8 cellular contexts compared by ENCODE assay signal in the genomic region with DNA sequence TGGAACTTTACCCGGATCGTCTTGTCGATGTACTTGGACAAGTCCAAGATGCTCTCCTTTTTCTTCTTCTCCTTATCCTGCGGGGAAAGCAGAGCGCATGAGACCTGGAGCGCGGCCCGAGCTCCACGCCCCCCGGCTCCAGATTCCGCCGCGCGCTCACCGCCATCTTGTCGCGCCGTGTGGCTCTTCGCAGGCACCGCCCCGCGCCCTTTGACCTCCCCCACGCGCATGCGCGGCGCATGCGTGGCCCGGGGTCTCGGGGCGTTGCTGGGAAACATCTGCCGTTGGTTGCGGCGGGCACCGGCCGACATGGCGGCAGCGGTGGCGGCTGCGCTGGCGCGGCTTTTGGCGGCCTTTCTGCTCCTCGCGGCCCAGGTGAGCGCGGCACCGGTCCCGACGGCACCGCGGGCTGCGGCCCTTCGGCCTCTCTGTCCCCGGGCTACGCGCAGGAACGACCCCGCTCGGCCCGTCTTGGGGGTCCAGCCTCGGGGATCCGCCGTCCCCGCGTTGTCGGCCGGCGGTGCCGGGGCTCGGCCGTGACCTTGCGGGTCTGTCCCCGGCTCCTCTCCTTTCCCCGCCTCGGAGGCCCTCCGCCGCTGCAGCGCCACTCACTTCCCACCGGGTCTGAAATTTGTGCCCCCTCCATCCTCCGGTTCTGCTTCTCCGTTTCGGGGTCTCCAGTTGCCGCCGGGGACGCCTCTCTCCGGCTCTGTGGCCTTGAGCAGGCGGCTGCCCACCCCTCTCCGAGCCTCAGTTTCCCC. TPM values are rescaled to one million over a fixed set of nuclear protein-coding genes. Genes with fewer than 3 reads are reported as not detected.
DNase-seq lines count a peak whose midpoint lies in the region; ATAC-seq and TF ChIP-seq lines count a peak whose summit lies in the region.

A gene (minus strand): TSS at position 186 of the 761 bp plus-strand sequence. CDS start 20 bp downstream, at position 166.
A gene with protein sequence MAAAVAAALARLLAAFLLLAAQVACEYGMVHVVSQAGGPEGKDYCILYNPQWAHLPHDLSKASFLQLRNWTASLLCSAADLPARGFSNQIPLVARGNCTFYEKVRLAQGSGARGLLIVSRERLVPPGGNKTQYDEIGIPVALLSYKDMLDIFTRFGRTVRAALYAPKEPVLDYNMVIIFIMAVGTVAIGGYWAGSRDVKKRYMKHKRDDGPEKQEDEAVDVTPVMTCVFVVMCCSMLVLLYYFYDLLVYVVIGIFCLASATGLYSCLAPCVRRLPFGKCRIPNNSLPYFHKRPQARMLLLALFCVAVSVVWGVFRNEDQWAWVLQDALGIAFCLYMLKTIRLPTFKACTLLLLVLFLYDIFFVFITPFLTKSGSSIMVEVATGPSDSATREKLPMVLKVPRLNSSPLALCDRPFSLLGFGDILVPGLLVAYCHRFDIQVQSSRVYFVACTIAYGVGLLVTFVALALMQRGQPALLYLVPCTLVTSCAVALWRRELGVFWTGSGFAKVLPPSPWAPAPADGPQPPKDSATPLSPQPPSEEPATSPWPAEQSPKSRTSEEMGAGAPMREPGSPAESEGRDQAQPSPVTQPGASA (plus strand): TSS at position 284 of the 761 bp plus-strand sequence. CDS start 26 bp downstream, at position 310.

- peak within 1 kb of the TSS; percentile 81 for H2AFZ ChIP-seq in osteoblast (ENCODE audit: low read length)

- H3K27ac Mint-ChIP-seq in activated naive CD4-positive, alpha-beta T cell treated with anti-CD3 and anti-CD28 coated beads, Interleukin-2, amount 50 U/mL, for 72 hours, result peak within 1 kb of the TSS; percentile 90 to 99

- H3K27ac ChIP-seq in osteoblast (ENCODE audit: low read depth, low read length) (peak within 1 kb of the TSS; percentile 83), temporal lobe (ENCODE audit: low read depth, low read length) (peak within 1 kb of the TSS; percentile 61)

- H3K9me3 Mint-ChIP-seq in activated naive CD4-positive, alpha-beta T cell treated with anti-CD3 and anti-CD28 coated beads, Interleukin-2, amount 50 U/mL, for 72 hours, result no peaks in the 10 kb centered on the region

- peaks cover 12% of the 10 kb centered on the region for H3K36me3 ChIP-seq in H7 (replicated peaks; ENCODE audit: control insufficient read depth, insufficient read depth, low read length)
- H3K36me3 ChIP-seq in osteoblast (ENCODE audit: insufficient read depth, low read length), result peaks cover 11% of the 10 kb centered on the region

- no peaks in the 10 kb centered on the region for H3K9me3 ChIP-seq in osteoblast (ENCODE audit: low read depth, low read length)

- peak; percentile 77 for DNase-seq in DMS79 treated with DMSO at 0.1 percent for 48 hours (lab: John Stamatoyannopoulos, UW)
- DNase-seq in H7, result peak; percentile 100
- DNase-seq in NAMALWA (ENCODE audit: low spot score), result peak; percentile 95
- peak; percentile 80 for DNase-seq in SKM-1 treated with dmso at 0.1 percent for 144 hours (lab: John Stamatoyannopoulos, UW; ENCODE audit: unreplicated experiment)
- DNase-seq in activated naive CD4-positive, alpha-beta T cell treated with anti-CD3 and anti-CD28 coated beads, Interleukin-2, amount 50 U/mL, for 72 hours (ENCODE audit: low spot score in 2 of 2), result peak; percentile 93
- DNase-seq in glomerular visceral epithelial cell (ENCODE audit: extremely low spot score), result peak; percentile 90
- DNase-seq in osteoblast (ENCODE audit: insufficient read length, low spot score, missing footprints), result peak; percentile 100

- H3K27me3 ChIP-seq in H7 (ENCODE audit: control insufficient read depth, insufficient read depth, low read length), result no peaks in the 10 kb centered on the region
- no peaks in the 10 kb centered on the region for H3K27me3 ChIP-seq in osteoblast (ENCODE audit: insufficient read depth, low read length)

- H3K4me1 ChIP-seq in osteoblast (ENCODE audit: insufficient read depth, low read length), result peaks cover 19% of the 10 kb centered on the region

- H3K4me3 ChIP-seq in H7 (ENCODE audit: insufficient read depth, low read depth, low read length) (peak within 1 kb of the TSS; percentile 97), osteoblast (ENCODE audit: insufficient read depth, low read length) (peak within 1 kb of the TSS; percentile 90)

- H3K36me3 Mint-ChIP-seq in activated naive CD4-positive, alpha-beta T cell treated with anti-CD3 and anti-CD28 coated beads, Interleukin-2, amount 50 U/mL, for 72 hours, result peaks cover 27 to 31% of the 10 kb centered on the region in 2 donors

- peak within 1 kb of the TSS; percentile 93 for H3K4me2 ChIP-seq in osteoblast (ENCODE audit: insufficient read depth, low read length)

- peaks cover 26% of the 10 kb centered on the region for H4K20me1 ChIP-seq in osteoblast (ENCODE audit: insufficient read depth, low read length)

- ATAC-seq in activated naive CD4-positive, alpha-beta T cell treated with anti-CD3 and anti-CD28 coated beads, Interleukin-2, amount 50 U/mL, for 72 hours, result peak; percentile 81 to 82

- TF ChIP-seq CTCF in osteoblast (IDR thresholded peaks at IDR 0.05; ENCODE audit: extremely low read depth, low read depth, low read length), result no peak

- H3K79me2 ChIP-seq in osteoblast (ENCODE audit: insufficient read depth, low read length), result peaks cover 86% of the 10 kb centered on the region

RNA-seq across cellular contexts. Expression of the first gene that starts in this region (rescaled TPM):
- total RNA-seq in H7 (2014; rRNA removed; shearing (Covaris generic)), result 320 and 421 TPM in 2 replicates
- total RNA-seq in activated naive CD4-positive, alpha-beta T cell treated with anti-CD3 and anti-CD28 coated beads, Interleukin-2, amount 50 U/mL, for 72 hours, result 100 to 1,000 TPM; 115 to 140 TPM
- 46.9 and 57.9 TPM in 2 replicates for total RNA-seq in osteoblast
- 70.3 TPM for total RNA-seq in temporal lobe

RNA-seq across cellular contexts. Expression of the second gene that starts in this region (rescaled TPM):
- 65.9 and 75.3 TPM in 2 replicates for total RNA-seq in H7 (2014; rRNA removed; shearing (Covaris generic))
- 10 to 100 TPM; 38.5 to 61.6 TPM for total RNA-seq in activated naive CD4-positive, alpha-beta T cell treated with anti-CD3 and anti-CD28 coated beads, Interleukin-2, amount 50 U/mL, for 72 hours
- total RNA-seq in osteoblast (32.6 and 34.5 TPM in 2 replicates), temporal lobe (24.1 TPM)

Comparison
In these comparisons a context has a peak if more than half of its experiments do, and no peak if none do; other contexts are left out.
1. Peak in every context shown above with its lines: DNase-seq, ATAC-seq, H3K4me3 ChIP-seq and H3K27ac ChIP-seq.